Comparison of ENCODE assay signal across 8 cellular contexts in the genomic region with DNA sequence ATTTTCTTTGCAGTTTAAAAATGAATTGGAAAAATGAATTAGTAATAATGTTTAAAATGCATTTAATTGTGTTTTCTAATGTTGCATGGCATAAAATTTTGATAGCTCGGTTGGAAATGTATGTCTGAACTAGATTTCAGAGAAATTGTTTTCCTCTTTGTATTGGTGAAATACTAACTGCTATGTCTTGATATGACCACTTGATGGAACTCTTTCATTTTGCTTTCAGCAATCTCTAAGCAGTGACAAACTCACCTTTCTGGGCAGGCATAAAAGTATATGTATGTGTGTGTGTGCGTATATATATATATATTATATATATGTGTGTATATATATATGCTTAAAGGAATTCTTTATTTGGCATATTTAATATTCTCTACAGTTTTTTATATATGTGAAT.
A peak's percentile ranks its signal among the peaks of the same experiment; 100 is the strongest.
DNase-seq lines count a peak whose midpoint lies in the region; ATAC-seq and TF ChIP-seq lines count a peak whose summit lies in the region.

No MANE protein-coding gene starts in this region.

- no peak for TF ChIP-seq POLR2A in gastrocnemius medialis (IDR thresholded peaks at IDR 0.05)

- H3K27ac Mint-ChIP-seq in T-helper 2 cell treated with Interferon-gamma antibody and Interleukin-4, amounts not matched to agents 5 μg/mL and 100 μg/mL, for 36 hours, result no peak overlapping the region

- no peaks in the 10 kb centered on the region for H3K79me2 ChIP-seq in GM23248 (ENCODE audit: insufficient read depth)
- H3K79me2 ChIP-seq in hepatocyte, result no peaks in the 10 kb centered on the region

- no peaks in the 10 kb centered on the region for H3K27me3 Mint-ChIP-seq in T-helper 2 cell treated with Interferon-gamma antibody and Interleukin-4, amounts not matched to agents 5 μg/mL and 100 μg/mL, for 36 hours (ENCODE audit: low read depth)

- intact Hi-C loops in gastrocnemius medialis (cut with DNase I; ENCODE audit: low total_unique reads), result no loop called here

- no peaks in the 10 kb centered on the region for H3K36me3 ChIP-seq in GM23248 (ENCODE audit: low read depth)
- no peaks in the 10 kb centered on the region for H3K36me3 ChIP-seq in RWPE2 (ENCODE audit: low read depth)
- H3K36me3 ChIP-seq in hepatocyte (replicated peaks; ENCODE audit: insufficient read depth, low read depth), result no peaks in the 10 kb centered on the region
- H3K36me3 ChIP-seq in gastrocnemius medialis, result no peaks in the 10 kb centered on the region

- no peaks in the 10 kb centered on the region for H3F3A ChIP-seq in GM23248 (ENCODE audit: insufficient read depth)

- H3K9me3 ChIP-seq in GM23248 (ENCODE audit: low read depth) (no peaks in the 10 kb centered on the region), RWPE2 (ENCODE audit: severe bottlenecking) (no peaks in the 10 kb centered on the region), hepatocyte (ENCODE audit: low read depth) (no peaks in the 10 kb centered on the region), gastrocnemius medialis (no peaks in the 10 kb centered on the region)

- H3K4me2 ChIP-seq in GM23248 (ENCODE audit: unreplicated experiment), result no peak overlapping the region
- H3K4me2 ChIP-seq in hepatocyte, result no peak overlapping the region

- ATAC-seq in RWPE2 (ENCODE audit: low read depth) (peak; percentile 66; the same call in 1 of the 3 replicates), gastrocnemius medialis (no peak)

- H3K4me3 Mint-ChIP-seq in T-helper 2 cell treated with Interferon-gamma antibody and Interleukin-4, amounts not matched to agents 5 μg/mL and 100 μg/mL, for 36 hours, result no peak overlapping the region

- H3K27me3 ChIP-seq in GM23248 (replicated peaks; ENCODE audit: insufficient read depth) (no peaks in the 10 kb centered on the region), RWPE2 (ENCODE audit: insufficient read depth, poor library complexity, severe bottlenecking) (no peaks in the 10 kb centered on the region), hepatocyte (no peaks in the 10 kb centered on the region), gastrocnemius medialis (no peaks in the 10 kb centered on the region)

- H3K27ac ChIP-seq in GM23248 (no peak overlapping the region), RWPE2 (ENCODE audit: poor library complexity, severe bottlenecking) (no peak overlapping the region), hepatocyte (no peak overlapping the region), gastrocnemius medialis (no peak overlapping the region)

- H3K9me3 Mint-ChIP-seq in T-helper 2 cell treated with Interferon-gamma antibody and Interleukin-4, amounts not matched to agents 5 μg/mL and 100 μg/mL, for 36 hours, result peaks cover 26% of the 10 kb centered on the region

- no peaks in the 10 kb centered on the region for H3K36me3 Mint-ChIP-seq in T-helper 2 cell treated with Interferon-gamma antibody and Interleukin-4, amounts not matched to agents 5 μg/mL and 100 μg/mL, for 36 hours (ENCODE audit: low read depth)

- no peak overlapping the region for H3K9ac ChIP-seq in GM23248

- WGBS in GM23248 (ENCODE audit: low coverage in 1 of 2, low lambda C conversion rate in 2 of 2, missing lambda C conversion rate in 2 of 2), 2 experiments, result 3 to 4% methylated on average over 2 of the region's 2 CpGs
- WGBS in hepatocyte (ENCODE audit: low lambda C conversion rate, missing lambda C conversion rate), result 37% methylated on average over 2 of the region's 2 CpGs

- H2AFZ ChIP-seq in GM23248, result no peak overlapping the region
- H2AFZ ChIP-seq in hepatocyte, result no peak overlapping the region

- peaks cover 8% of the 10 kb centered on the region; the same call in 1 of the 2 replicates for H3K4me1 ChIP-seq in GM23248 (ENCODE audit: insufficient read depth)
- H3K4me1 ChIP-seq in RWPE2 (ENCODE audit: insufficient read depth, poor library complexity, severe bottlenecking), result peaks cover 8% of the 10 kb centered on the region
- no peaks in the 10 kb centered on the region for H3K4me1 ChIP-seq in hepatocyte (ENCODE audit: insufficient read depth)
- H3K4me1 ChIP-seq in gastrocnemius medialis, result no peaks in the 10 kb centered on the region

- DNase-seq in AG08395 (ENCODE audit: low spot score) (peak; percentile 19), GM23248 (peak; percentile 61), RWPE2 (ENCODE audit: low spot score) (no peak), hepatocyte (ENCODE audit: low spot score) (peak; percentile 22), gastrocnemius medialis (no peak), UCSD-AML1 (lab: John Stamatoyannopoulos, UW; ENCODE audit: unreplicated experiment) (no peak)
- no peak for DNase-seq in effector CD8-positive, alpha-beta T cell (lab: John Stamatoyannopoulos, UW)
- no peak for DNase-seq in T-helper 2 cell treated with Interferon-gamma antibody and Interleukin-4, amounts not matched to agents 5 μg/mL and 100 μg/mL, for 36 hours (ENCODE audit: low spot score)

- H3K9me2 ChIP-seq in GM23248 (ENCODE audit: insufficient read depth) (no peaks in the 10 kb centered on the region), hepatocyte (replicated peaks; ENCODE audit: insufficient read depth) (no peaks in the 10 kb centered on the region)

- H3K4me3 ChIP-seq in GM23248, result no peak overlapping the region
- no peak overlapping the region for H3K4me3 ChIP-seq in RWPE2 (ENCODE audit: severe bottlenecking)
- H3K4me3 ChIP-seq in hepatocyte, result no peak overlapping the region
- H3K4me3 ChIP-seq in gastrocnemius medialis, result no peak overlapping the region

- TF ChIP-seq CTCF in RWPE2 (IDR thresholded peaks at IDR 0.05; ENCODE audit: poor library complexity, severe bottlenecking) (peak; percentile 82), hepatocyte (IDR thresholded peaks at IDR 0.05; ENCODE audit: poor library complexity) (peak; percentile 79), gastrocnemius medialis (IDR thresholded peaks at IDR 0.05 in 4 of 5, conservative IDR thresholded peaks at IDR 0.05 in 1 of 5) (no peak)

- H3K4me1 Mint-ChIP-seq in T-helper 2 cell treated with Interferon-gamma antibody and Interleukin-4, amounts not matched to agents 5 μg/mL and 100 μg/mL, for 36 hours (ENCODE audit: low read depth), result no peaks in the 10 kb centered on the region

- in situ Hi-C loops in GM23248 (cut with MboI), result no loop called here
- in situ Hi-C loops in gastrocnemius medialis (cut with MboI; ENCODE audit: low sequenced_read_pairs in 4 of 4), result no loop called here

- H4K20me1 ChIP-seq in GM23248 (ENCODE audit: insufficient read depth), result no peaks in the 10 kb centered on the region
- no peaks in the 10 kb centered on the region for H4K20me1 ChIP-seq in hepatocyte (ENCODE audit: insufficient read depth, poor library complexity, severe bottlenecking)

Comparison
In these comparisons a context has a peak if more than half of its experiments do, and no peak if none do; other contexts are left out.
1. DNase-seq: peak in AG08395 (single experiment), GM23248 (single experiment) and hepatocyte (single experiment); none in RWPE2 (single experiment), effector CD8-positive, alpha-beta T cell (single experiment), T-helper 2 cell treated with Interferon-gamma antibody and Interleukin-4, amounts not matched to agents 5 μg/mL and 100 μg/mL, for 36 hours (single experiment), gastrocnemius medialis (0 of 2) and UCSD-AML1 (single experiment).
2. CTCF ChIP-seq: peak in RWPE2 (single experiment) and hepatocyte (single experiment); none in gastrocnemius medialis (0 of 5).